In the genomic region with DNA sequence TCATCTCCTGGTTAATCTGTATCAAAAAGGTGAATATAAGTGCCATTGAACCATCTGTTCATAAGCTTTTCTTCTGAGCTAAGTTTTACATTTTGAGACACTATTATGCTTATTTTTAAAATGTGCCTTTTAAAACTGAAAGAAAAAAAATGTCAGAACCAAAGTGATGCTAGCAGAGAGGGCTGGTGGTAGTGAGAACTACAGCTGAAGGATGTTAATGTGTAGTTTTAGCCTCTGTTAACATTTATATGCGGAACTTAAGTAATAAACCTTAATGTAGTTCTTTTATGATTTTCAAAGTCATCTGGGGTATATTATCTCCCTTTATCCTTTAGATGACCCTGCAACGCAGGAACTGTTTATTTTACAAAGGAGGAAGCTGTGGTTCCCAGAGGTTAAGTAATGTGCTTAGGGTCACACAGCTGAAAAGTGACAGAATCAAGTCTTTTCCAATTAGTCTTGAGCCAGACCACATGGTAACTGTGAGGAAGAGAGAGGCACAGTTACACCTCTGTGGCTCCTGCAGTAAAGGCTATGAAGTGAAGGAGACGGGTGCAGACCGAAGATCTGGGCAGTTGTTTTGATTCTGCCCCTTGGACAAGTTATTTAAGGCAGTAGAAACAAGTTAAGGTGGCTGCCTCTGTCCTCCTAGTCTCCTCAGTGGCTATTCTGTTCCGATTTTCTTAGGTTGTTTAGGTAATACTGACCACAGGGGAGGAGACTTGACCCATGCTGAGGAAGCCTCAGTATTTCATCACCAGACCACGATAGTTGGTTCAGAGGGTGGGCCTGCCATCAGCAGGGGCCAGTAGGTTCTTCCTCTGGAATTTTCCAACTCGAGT, we compare ENCODE assay signal across 1 cellular context.
TF ChIP-seq lines count a peak whose summit lies in the region.

No MANE protein-coding gene starts in this region.

TF ChIP-seq in K562, 482 proteins besides CTCF, POLR2A, EP300 and RAD21 (continued from another document):
- TF ChIP-seq, protein P1, sequence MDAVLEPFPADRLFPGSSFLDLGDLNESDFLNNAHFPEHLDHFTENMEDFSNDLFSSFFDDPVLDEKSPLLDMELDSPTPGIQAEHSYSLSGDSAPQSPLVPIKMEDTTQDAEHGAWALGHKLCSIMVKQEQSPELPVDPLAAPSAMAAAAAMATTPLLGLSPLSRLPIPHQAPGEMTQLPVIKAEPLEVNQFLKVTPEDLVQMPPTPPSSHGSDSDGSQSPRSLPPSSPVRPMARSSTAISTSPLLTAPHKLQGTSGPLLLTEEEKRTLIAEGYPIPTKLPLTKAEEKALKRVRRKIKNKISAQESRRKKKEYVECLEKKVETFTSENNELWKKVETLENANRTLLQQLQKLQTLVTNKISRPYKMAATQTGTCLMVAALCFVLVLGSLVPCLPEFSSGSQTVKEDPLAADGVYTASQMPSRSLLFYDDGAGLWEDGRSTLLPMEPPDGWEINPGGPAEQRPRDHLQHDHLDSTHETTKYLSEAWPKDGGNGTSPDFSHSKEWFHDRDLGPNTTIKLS (IDR thresholded peaks at IDR 0.05; ENCODE audit: borderline replicate concordance, low read depth) = no peak
- TF ChIP-seq SMC3 (conservative IDR thresholded peaks at IDR 0.05; ENCODE audit: insufficient read depth, low read depth, low read length) (no peak), ZNF324 (CRISPR knock-in tag; IDR thresholded peaks at IDR 0.05) (no peak), WHSC1 (IDR thresholded peaks at IDR 0.05; ENCODE audit: low read length) (no peak), HNRNPUL1 (IDR thresholded peaks at IDR 0.05; ENCODE audit: low read length) (no peak), FOXP1 (CRISPR knock-in tag; IDR thresholded peaks at IDR 0.05) (no peak), CXXC5 (CRISPR knock-in tag; IDR thresholded peaks at IDR 0.05) (0 out of 2 replicates have a peak, but pooled peaks have one; percentile 19), PTBP1 (IDR thresholded peaks at IDR 0.05; ENCODE audit: low read depth, low read length) (no peak), ESRRA (IDR thresholded peaks at IDR 0.05; ENCODE audit: borderline replicate concordance, low read depth) (peak; percentile 57; the same call in 1 of the 2 replicates), ZC3H8 (IDR thresholded peaks at IDR 0.05) (no peak), SETDB1 (IDR thresholded peaks at IDR 0.05; ENCODE audit: low read length) (no peak), ZNF707 (CRISPR knock-in tag; conservative IDR thresholded peaks at IDR 0.05) (no peak), TBP (optimal IDR thresholded peaks at IDR 0.05; ENCODE audit: low read depth, low read length) (no peak), MCM2 (IDR thresholded peaks at IDR 0.05; ENCODE audit: low read depth) (no peak), CBFA2T2 (conservative IDR thresholded peaks at IDR 0.05) (no peak), MXI1 (IDR thresholded peaks at IDR 0.05; ENCODE audit: low read depth, low read length) (no peak), RB1 (IDR thresholded peaks at IDR 0.05; ENCODE audit: low read depth) (no peak)
- TF ChIP-seq, protein P2, sequence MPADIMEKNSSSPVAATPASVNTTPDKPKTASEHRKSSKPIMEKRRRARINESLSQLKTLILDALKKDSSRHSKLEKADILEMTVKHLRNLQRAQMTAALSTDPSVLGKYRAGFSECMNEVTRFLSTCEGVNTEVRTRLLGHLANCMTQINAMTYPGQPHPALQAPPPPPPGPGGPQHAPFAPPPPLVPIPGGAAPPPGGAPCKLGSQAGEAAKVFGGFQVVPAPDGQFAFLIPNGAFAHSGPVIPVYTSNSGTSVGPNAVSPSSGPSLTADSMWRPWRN (IDR thresholded peaks at IDR 0.05; ENCODE audit: low read depth) = 0 out of 2 replicates have a peak, but pooled peaks have one; percentile 41
- TF ChIP-seq, protein P3, sequence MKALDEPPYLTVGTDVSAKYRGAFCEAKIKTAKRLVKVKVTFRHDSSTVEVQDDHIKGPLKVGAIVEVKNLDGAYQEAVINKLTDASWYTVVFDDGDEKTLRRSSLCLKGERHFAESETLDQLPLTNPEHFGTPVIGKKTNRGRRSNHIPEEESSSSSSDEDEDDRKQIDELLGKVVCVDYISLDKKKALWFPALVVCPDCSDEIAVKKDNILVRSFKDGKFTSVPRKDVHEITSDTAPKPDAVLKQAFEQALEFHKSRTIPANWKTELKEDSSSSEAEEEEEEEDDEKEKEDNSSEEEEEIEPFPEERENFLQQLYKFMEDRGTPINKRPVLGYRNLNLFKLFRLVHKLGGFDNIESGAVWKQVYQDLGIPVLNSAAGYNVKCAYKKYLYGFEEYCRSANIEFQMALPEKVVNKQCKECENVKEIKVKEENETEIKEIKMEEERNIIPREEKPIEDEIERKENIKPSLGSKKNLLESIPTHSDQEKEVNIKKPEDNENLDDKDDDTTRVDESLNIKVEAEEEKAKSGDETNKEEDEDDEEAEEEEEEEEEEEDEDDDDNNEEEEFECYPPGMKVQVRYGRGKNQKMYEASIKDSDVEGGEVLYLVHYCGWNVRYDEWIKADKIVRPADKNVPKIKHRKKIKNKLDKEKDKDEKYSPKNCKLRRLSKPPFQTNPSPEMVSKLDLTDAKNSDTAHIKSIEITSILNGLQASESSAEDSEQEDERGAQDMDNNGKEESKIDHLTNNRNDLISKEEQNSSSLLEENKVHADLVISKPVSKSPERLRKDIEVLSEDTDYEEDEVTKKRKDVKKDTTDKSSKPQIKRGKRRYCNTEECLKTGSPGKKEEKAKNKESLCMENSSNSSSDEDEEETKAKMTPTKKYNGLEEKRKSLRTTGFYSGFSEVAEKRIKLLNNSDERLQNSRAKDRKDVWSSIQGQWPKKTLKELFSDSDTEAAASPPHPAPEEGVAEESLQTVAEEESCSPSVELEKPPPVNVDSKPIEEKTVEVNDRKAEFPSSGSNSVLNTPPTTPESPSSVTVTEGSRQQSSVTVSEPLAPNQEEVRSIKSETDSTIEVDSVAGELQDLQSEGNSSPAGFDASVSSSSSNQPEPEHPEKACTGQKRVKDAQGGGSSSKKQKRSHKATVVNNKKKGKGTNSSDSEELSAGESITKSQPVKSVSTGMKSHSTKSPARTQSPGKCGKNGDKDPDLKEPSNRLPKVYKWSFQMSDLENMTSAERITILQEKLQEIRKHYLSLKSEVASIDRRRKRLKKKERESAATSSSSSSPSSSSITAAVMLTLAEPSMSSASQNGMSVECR (CRISPR knock-in tag; IDR thresholded peaks at IDR 0.05) = no peak
- TF ChIP-seq, protein P4, sequence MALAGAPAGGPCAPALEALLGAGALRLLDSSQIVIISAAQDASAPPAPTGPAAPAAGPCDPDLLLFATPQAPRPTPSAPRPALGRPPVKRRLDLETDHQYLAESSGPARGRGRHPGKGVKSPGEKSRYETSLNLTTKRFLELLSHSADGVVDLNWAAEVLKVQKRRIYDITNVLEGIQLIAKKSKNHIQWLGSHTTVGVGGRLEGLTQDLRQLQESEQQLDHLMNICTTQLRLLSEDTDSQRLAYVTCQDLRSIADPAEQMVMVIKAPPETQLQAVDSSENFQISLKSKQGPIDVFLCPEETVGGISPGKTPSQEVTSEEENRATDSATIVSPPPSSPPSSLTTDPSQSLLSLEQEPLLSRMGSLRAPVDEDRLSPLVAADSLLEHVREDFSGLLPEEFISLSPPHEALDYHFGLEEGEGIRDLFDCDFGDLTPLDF (CRISPR knock-in tag; IDR thresholded peaks at IDR 0.05) = no peak
- TF ChIP-seq, protein P5, sequence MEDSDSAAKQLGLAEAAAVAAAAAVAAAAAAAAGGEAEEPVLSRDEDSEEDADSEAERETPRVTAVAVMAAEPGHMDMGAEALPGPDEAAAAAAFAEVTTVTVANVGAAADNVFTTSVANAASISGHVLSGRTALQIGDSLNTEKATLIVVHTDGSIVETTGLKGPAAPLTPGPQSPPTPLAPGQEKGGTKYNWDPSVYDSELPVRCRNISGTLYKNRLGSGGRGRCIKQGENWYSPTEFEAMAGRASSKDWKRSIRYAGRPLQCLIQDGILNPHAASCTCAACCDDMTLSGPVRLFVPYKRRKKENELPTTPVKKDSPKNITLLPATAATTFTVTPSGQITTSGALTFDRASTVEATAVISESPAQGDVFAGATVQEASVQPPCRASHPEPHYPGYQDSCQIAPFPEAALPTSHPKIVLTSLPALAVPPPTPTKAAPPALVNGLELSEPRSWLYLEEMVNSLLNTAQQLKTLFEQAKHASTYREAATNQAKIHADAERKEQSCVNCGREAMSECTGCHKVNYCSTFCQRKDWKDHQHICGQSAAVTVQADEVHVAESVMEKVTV (CRISPR knock-in tag; IDR thresholded peaks at IDR 0.05) = no peak
- TF ChIP-seq, protein P6, sequence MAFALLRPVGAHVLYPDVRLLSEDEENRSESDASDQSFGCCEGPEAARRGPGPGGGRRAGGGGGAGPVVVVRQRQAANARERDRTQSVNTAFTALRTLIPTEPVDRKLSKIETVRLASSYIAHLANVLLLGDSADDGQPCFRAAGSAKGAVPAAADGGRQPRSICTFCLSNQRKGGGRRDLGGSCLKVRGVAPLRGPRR (CRISPR knock-in tag; IDR thresholded peaks at IDR 0.05) = no peak
